18 cellular contexts compared by ENCODE assay signal in the genomic region with DNA sequence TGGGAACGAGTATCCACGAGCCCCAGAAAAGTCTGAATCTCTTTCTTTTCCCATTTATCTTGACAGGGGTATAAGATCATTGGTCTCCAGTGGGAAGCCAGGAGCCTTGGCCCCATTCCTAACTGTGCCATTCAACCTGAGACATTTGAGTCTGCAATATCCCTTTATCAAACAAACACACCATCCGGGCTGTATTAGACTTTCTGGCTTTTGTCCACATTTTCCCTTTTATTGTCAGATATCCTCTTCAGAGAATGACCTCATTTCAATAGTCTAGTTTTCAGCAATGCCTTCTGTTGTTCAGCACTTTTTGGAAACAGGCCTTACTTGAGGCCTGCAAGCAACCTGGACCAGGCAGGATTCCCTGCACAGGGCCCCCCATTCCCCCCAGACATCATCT. TPM values are rescaled to one million over a fixed set of nuclear protein-coding genes. Genes with fewer than 3 reads are reported as not detected.
"Had no signal": no experiment of that assay in that cellular context is flagged by ENCODE, and none has a peak within 500 bp of the region (broad histone marks: within the 10 kb centered on the region; RNA-seq: fewer than 3 reads in every experiment).

No MANE protein-coding gene starts in this region.

- H3K36me3 Mint-ChIP-seq: activated CD8-positive, alpha-beta memory T cell treated with anti-CD3 and anti-CD28 coated beads, Interleukin-2, amount 10 ng/mL, durations not matched to agents 7 days and 5 days; activated naive CD8-positive, alpha-beta T cell; brain had no signal

- H3K4me1 ChIP-seq: testis had no signal

- H3K27ac ChIP-seq: testis had no signal

- H3K27me3 ChIP-seq: testis had no signal

- H3K4me3 ChIP-seq: lung, testis had no signal

- H3K9me3 ChIP-seq: testis had no signal

- DNase-seq: activated CD4-positive, alpha-beta T cell treated with anti-CD3 and anti-CD28 coated beads, Interleukin-2, amount 50 U/mL, for 48 hours; activated CD4-positive, CD25-positive, alpha-beta regulatory T cell treated with anti-CD3 and anti-CD28 coated beads, Interleukin-2, amount 50 U/mL, for 72 hours; activated CD8-positive, alpha-beta memory T cell treated with anti-CD3 and anti-CD28 coated beads, Interleukin-2, amount 10 ng/mL, durations not matched to agents 7 days and 5 days; activated gamma-delta T cell; activated T-cell treated with anti-CD3 and anti-CD28 coated beads, Interleukin-2, amount 50 U/mL, for 24 hours; amygdala; midbrain; stimulated activated CD4-positive, alpha-beta T cell treated with anti-CD3 and anti-CD28 coated beads, Interleukin-15, amount 100 ng/mL, for 24 hours; stimulated activated CD4-positive, alpha-beta T cell treated with anti-CD3 and anti-CD28 coated beads, Interleukin-4, amount 100 ng/mL, for 4 hours; stimulated activated naive CD8-positive, alpha-beta T cell treated with anti-CD3 and anti-CD28 coated beads, Interleukin-15, amount 100 ng/mL, for 72 hours; testis had no signal

- H3K27ac Mint-ChIP-seq: activated CD8-positive, alpha-beta memory T cell treated with anti-CD3 and anti-CD28 coated beads, Interleukin-2, amount 10 ng/mL, durations not matched to agents 7 days and 5 days; activated naive CD8-positive, alpha-beta T cell; activated T-cell treated with anti-CD3 and anti-CD28 coated beads, Interleukin-2, amount 50 U/mL, for 24 hours; brain; dendritic cell treated with granulocyte-macrophage colony-stimulating factor and Interleukin-4, amounts not matched to agents 40 ng/mL and 50 ng/mL, for 4 days; stimulated activated naive CD8-positive, alpha-beta T cell treated with anti-CD3 and anti-CD28 coated beads, Interleukin-15, amount 100 ng/mL, for 72 hours had no signal

- H3K4me1 Mint-ChIP-seq: activated CD8-positive, alpha-beta memory T cell treated with anti-CD3 and anti-CD28 coated beads, Interleukin-2, amount 10 ng/mL, durations not matched to agents 7 days and 5 days; brain; central memory CD8-positive, alpha-beta T cell; stimulated activated naive CD8-positive, alpha-beta T cell treated with anti-CD3 and anti-CD28 coated beads, Interleukin-15, amount 100 ng/mL, for 72 hours had no signal

- ATAC-seq: activated CD8-positive, alpha-beta memory T cell treated with anti-CD3 and anti-CD28 coated beads, Interleukin-2, amount 10 ng/mL, durations not matched to agents 7 days and 5 days; stimulated activated naive CD8-positive, alpha-beta T cell treated with anti-CD3 and anti-CD28 coated beads, Interleukin-15, amount 100 ng/mL, for 72 hours had no signal

- H3K9me3 Mint-ChIP-seq: activated T-cell treated with anti-CD3 and anti-CD28 coated beads, Interleukin-2, amount 50 U/mL, for 24 hours; central memory CD8-positive, alpha-beta T cell; dendritic cell treated with granulocyte-macrophage colony-stimulating factor and Interleukin-4, amounts not matched to agents 40 ng/mL and 50 ng/mL, for 4 days had no signal

- H3K27me3 Mint-ChIP-seq: dendritic cell treated with granulocyte-macrophage colony-stimulating factor and Interleukin-4, amounts not matched to agents 40 ng/mL and 50 ng/mL, for 4 days; stimulated activated naive CD8-positive, alpha-beta T cell treated with anti-CD3 and anti-CD28 coated beads, Interleukin-15, amount 100 ng/mL, for 72 hours had no signal

- H3K4me3 Mint-ChIP-seq: activated CD8-positive, alpha-beta memory T cell treated with anti-CD3 and anti-CD28 coated beads, Interleukin-2, amount 10 ng/mL, durations not matched to agents 7 days and 5 days; activated naive CD8-positive, alpha-beta T cell; activated T-cell treated with anti-CD3 and anti-CD28 coated beads, Interleukin-2, amount 50 U/mL, for 24 hours; brain; central memory CD8-positive, alpha-beta T cell; dendritic cell treated with granulocyte-macrophage colony-stimulating factor and Interleukin-4, amounts not matched to agents 40 ng/mL and 50 ng/mL, for 4 days; stimulated activated naive CD8-positive, alpha-beta T cell treated with anti-CD3 and anti-CD28 coated beads, Interleukin-15, amount 100 ng/mL, for 72 hours had no signal

RNA-seq across cellular contexts. Expression of gene BPIFA1, which starts 15.7 kb away (rescaled TPM):
- total RNA-seq: activated CD8-positive, alpha-beta memory T cell treated with anti-CD3 and anti-CD28 coated beads, Interleukin-2, amount 10 ng/mL, durations not matched to agents 7 days and 5 days; skeletal muscle tissue; testis; ureter had no signal

RNA-seq across cellular contexts. Expression of gene BPIFB1, which starts 31.5 kb away (rescaled TPM):
- total RNA-seq: activated CD8-positive, alpha-beta memory T cell treated with anti-CD3 and anti-CD28 coated beads, Interleukin-2, amount 10 ng/mL, durations not matched to agents 7 days and 5 days; skeletal muscle tissue had no signal

RNA-seq across cellular contexts. Expression of gene BPIFA3, which starts 34.3 kb away (rescaled TPM):
- total RNA-seq: activated CD8-positive, alpha-beta memory T cell treated with anti-CD3 and anti-CD28 coated beads, Interleukin-2, amount 10 ng/mL, durations not matched to agents 7 days and 5 days; lung; skeletal muscle tissue; ureter had no signal
